14 cellular contexts compared by ENCODE assay signal in genomic region chr7:137944168-137944567, GRCh38. TPM values are rescaled to one million over a fixed set of nuclear protein-coding genes. Genes with fewer than 3 reads are reported as not detected.
DNase-seq lines count a peak whose midpoint lies in the region; ATAC-seq and TF ChIP-seq lines count a peak whose summit lies in the region.
"Had no signal": no experiment of that assay in that cellular context is flagged by ENCODE, and none has a peak within 500 bp of the region (broad histone marks: within the 10 kb centered on the region; RNA-seq: fewer than 3 reads in every experiment).

No MANE protein-coding gene starts in this region.

- H3K27ac Mint-ChIP-seq in endodermal cell, result no peak overlapping the region
- H3K27ac Mint-ChIP-seq: activated naive CD8-positive, alpha-beta T cell treated with anti-CD3 and anti-CD28 coated beads, Interleukin-2, amount 50 U/mL, for 24 hours; effector memory CD8-positive, alpha-beta T cell had no signal

- H3K36me3 ChIP-seq in SJCRH30 (peaks cover 4% of the 10 kb centered on the region; the same call in 1 of the 2 replicates), endodermal cell (ENCODE audit: control insufficient read depth, insufficient read depth, low read length) (peaks cover 12% of the 10 kb centered on the region), osteoblast (ENCODE audit: insufficient read depth, low read length) (peaks cover 9% of the 10 kb centered on the region)

- no peaks in the 10 kb centered on the region for H3K27me3 Mint-ChIP-seq in endodermal cell (ENCODE audit: insufficient read depth)
- H3K27me3 Mint-ChIP-seq: activated naive CD8-positive, alpha-beta T cell treated with anti-CD3 and anti-CD28 coated beads, Interleukin-2, amount 50 U/mL, for 24 hours; effector memory CD8-positive, alpha-beta T cell had no signal

- peak; percentile 5 for DNase-seq in COR-L47 (lab: John Stamatoyannopoulos, UW)
- no peak for DNase-seq in SJCRH30
- no peak for DNase-seq in endodermal cell
- no peak for DNase-seq in osteoblast (ENCODE audit: insufficient read length, low spot score, missing footprints)
- no peak for DNase-seq in stimulated activated naive CD4-positive, alpha-beta T cell (lab: John Stamatoyannopoulos, UW)
- DNase-seq in NCI-H69 (lab: John Stamatoyannopoulos, UW), result no peak
- DNase-seq in LoVo (ENCODE audit: low spot score), result no peak
- DNase-seq: activated naive CD8-positive, alpha-beta T cell treated with anti-CD3 and anti-CD28 coated beads, Interleukin-2, amount 50 U/mL, for 24 hours; effector memory CD8-positive, alpha-beta T cell; Kasumi-1; NCI-H2029 treated with DMSO at 0.1 percent for 48 hours; NK-92 treated with Interleukin-12 subunit alpha and Interleukin-12 subunit beta, amount 100 ng/mL, for 24 hours had no signal

- peaks cover 7% of the 10 kb centered on the region for H4K20me1 ChIP-seq in osteoblast (ENCODE audit: insufficient read depth, low read length)

- H3K4me1 ChIP-seq in SJCRH30, result peaks cover 20% of the 10 kb centered on the region
- peaks cover 15% of the 10 kb centered on the region for H3K4me1 ChIP-seq in endodermal cell (ENCODE audit: control insufficient read depth, insufficient read depth, low read length)
- peaks cover 48% of the 10 kb centered on the region for H3K4me1 ChIP-seq in osteoblast (ENCODE audit: insufficient read depth, low read length)

- H3K79me2 ChIP-seq in osteoblast (ENCODE audit: insufficient read depth, low read length), result peaks cover 93% of the 10 kb centered on the region

- 0 out of 2 replicates have a peak, but pooled peaks cover 3% of the 10 kb centered on the region for H3K9me3 ChIP-seq in SJCRH30 (replicated peaks)
- no peaks in the 10 kb centered on the region for H3K9me3 ChIP-seq in endodermal cell (ENCODE audit: control insufficient read depth, low read length)
- H3K9me3 ChIP-seq in osteoblast (ENCODE audit: low read depth, low read length), result no peaks in the 10 kb centered on the region
- H3K9me3 ChIP-seq: SJSA1 had no signal

- no peaks in the 10 kb centered on the region for H3K36me3 Mint-ChIP-seq in endodermal cell (ENCODE audit: low read depth)

- H3K4me2 ChIP-seq in osteoblast (ENCODE audit: insufficient read depth, low read length), result peak overlapping the region; percentile 26

- no peak overlapping the region for H3K4me3 ChIP-seq in SJCRH30
- H3K4me3 ChIP-seq in endodermal cell (ENCODE audit: low read length), result no peak overlapping the region
- no peak overlapping the region for H3K4me3 ChIP-seq in osteoblast (ENCODE audit: insufficient read depth, low read length)
- H3K4me3 ChIP-seq: SJSA1 had no signal

- H2AFZ ChIP-seq in osteoblast (ENCODE audit: low read length), result no peak overlapping the region

- no peak overlapping the region for H3K4me3 Mint-ChIP-seq in endodermal cell
- H3K4me3 Mint-ChIP-seq: activated naive CD8-positive, alpha-beta T cell treated with anti-CD3 and anti-CD28 coated beads, Interleukin-2, amount 50 U/mL, for 24 hours; effector memory CD8-positive, alpha-beta T cell had no signal

- no peak for TF ChIP-seq CTCF in endodermal cell (conservative IDR thresholded peaks at IDR 0.05)
- TF ChIP-seq CTCF in osteoblast (IDR thresholded peaks at IDR 0.05; ENCODE audit: extremely low read depth, low read depth, low read length), result no peak

- H3K27ac ChIP-seq in SJCRH30 (peak overlapping the region; percentile 62; the same call in 1 of the 2 replicates), endodermal cell (ENCODE audit: low read depth, low read length) (peak overlapping the region; percentile 27), osteoblast (ENCODE audit: low read depth, low read length) (peak overlapping the region; percentile 94)
- H3K27ac ChIP-seq: SJSA1 had no signal

- 77 to 79% methylated on average over 5 to 6 of the region's 6 CpGs for WGBS in endodermal cell (ENCODE audit: insufficient coverage in 1 of 2, insufficient read length in 1 of 2), 2 experiments

- peaks cover 43% of the 10 kb centered on the region for H3K4me1 Mint-ChIP-seq in endodermal cell

- no peaks in the 10 kb centered on the region for H3K9me3 Mint-ChIP-seq in endodermal cell
- H3K9me3 Mint-ChIP-seq: activated naive CD8-positive, alpha-beta T cell treated with anti-CD3 and anti-CD28 coated beads, Interleukin-2, amount 50 U/mL, for 24 hours; effector memory CD8-positive, alpha-beta T cell had no signal

- no peak overlapping the region for H3K9ac ChIP-seq in endodermal cell (ENCODE audit: extremely low read depth, low read length, poor library complexity, severe bottlenecking)

- H3K27me3 ChIP-seq in SJCRH30 (no peaks in the 10 kb centered on the region), endodermal cell (ENCODE audit: control insufficient read depth, insufficient read depth, low read length, poor library complexity, severe bottlenecking) (no peaks in the 10 kb centered on the region), osteoblast (ENCODE audit: insufficient read depth, low read length) (no peaks in the 10 kb centered on the region)
- H3K27me3 ChIP-seq: SJSA1 had no signal

- no peak for ATAC-seq in HG02678 (IDR thresholded peaks at IDR 0.05; ENCODE audit: unreplicated experiment)
- ATAC-seq: activated naive CD8-positive, alpha-beta T cell treated with anti-CD3 and anti-CD28 coated beads, Interleukin-2, amount 50 U/mL, for 24 hours; effector memory CD8-positive, alpha-beta T cell had no signal

RNA-seq across cellular contexts. Expression of gene CREB3L2, which starts 57.7 kb away (rescaled TPM):
- 18.4 and 18.7 TPM in 2 replicates for total RNA-seq in SJCRH30 (2014; rRNA removed; shearing (Covaris generic))
- total RNA-seq in endodermal cell, result 10 to 100 TPM; 48.2 to 80.2 TPM
- 28.1 TPM for polyA plus RNA-seq in endodermal cell (2013, experiment 1 of 2)
- polyA plus RNA-seq in endodermal cell (2013, experiment 2 of 2), result 28.2 TPM
- 26.5 and 28.6 TPM in 2 replicates for total RNA-seq in osteoblast

Comparison
In these comparisons a context has a peak if more than half of its experiments do, and no peak if none do; other contexts are left out.
1. H3K27ac ChIP-seq: peak in every context shown above with its lines; median percentile 94 in osteoblast; 62 in SJCRH30; 27 in endodermal cell.